22 cellular contexts compared by ENCODE assay signal in genomic region chr2:31534636-31535035, GRCh38. TPM values are rescaled to one million over a fixed set of nuclear protein-coding genes. Genes with fewer than 3 reads are reported as not detected.
DNase-seq lines count a peak whose midpoint lies in the region; ATAC-seq, FAIRE-seq and TF ChIP-seq lines count a peak whose summit lies in the region.
"Had no signal": no experiment of that assay in that cellular context is flagged by ENCODE, and none has a peak within 500 bp of the region (broad histone marks: within the 10 kb centered on the region; RNA-seq: fewer than 3 reads in every experiment).

No MANE protein-coding gene starts in this region.

- H3K9ac ChIP-seq in K562 (ENCODE audit: insufficient read depth in 1 of 2, low read depth in 2 of 2, low read length in 2 of 2) (no peak overlapping the region), keratinocyte (ENCODE audit: control insufficient read depth, extremely low read depth, insufficient read depth, low read length) (no peak overlapping the region)
- H3K9ac ChIP-seq: KMS-11 had no signal

- no peak overlapping the region for H3K4me3 ChIP-seq in K562
- no peak overlapping the region for H3K4me3 ChIP-seq in keratinocyte (ENCODE audit: control insufficient read depth in 2 of 3, extremely low read depth in 1 of 3, insufficient read depth in 2 of 3, low read depth in 1 of 3, low read length in 3 of 3)
- H3K4me3 ChIP-seq: GM12878, GM23338, SJSA1 had no signal

- CTCF ChIA-PET in K562 (lab: Yijun Ruan, JAX; ENCODE audit: low intra/inter-chr PET ratio), result no interaction called here

- TF ChIP-seq CTCF in K562 (IDR thresholded peaks at IDR 0.05 in 2 of 3, conservative IDR thresholded peaks at IDR 0.05 in 1 of 3; ENCODE audit: insufficient read depth in 2 of 3, low read depth in 1 of 3, low read length in 3 of 3), result no peak
- TF ChIP-seq CTCF in keratinocyte (optimal IDR thresholded peaks at IDR 0.05 in 1 of 3, IDR thresholded peaks at IDR 0.05 in 1 of 3, conservative IDR thresholded peaks at IDR 0.05 in 1 of 3; ENCODE audit: extremely low read depth in 1 of 3, insufficient read depth in 2 of 3, low read length in 3 of 3), result no peak

- POLR2A ChIA-PET in K562 (lab: Yijun Ruan, JAX), result no interaction called here

- H3K27me3 ChIP-seq in K562 (ENCODE audit: control insufficient read depth in 2 of 2, insufficient read depth in 2 of 2, low read length in 2 of 2) (no peaks in the 10 kb centered on the region; a peak in 2 of 5 replicates), keratinocyte (ENCODE audit: control insufficient read depth, extremely low read depth, insufficient read depth, low read length) (no peaks in the 10 kb centered on the region)
- H3K27me3 ChIP-seq: SJSA1 had no signal

- DNase-seq in ELR (ENCODE audit: low read depth) (peak; percentile 9), M059J (ENCODE audit: low read depth) (peak; percentile 15), K562 (ENCODE audit: extremely low read depth in 1 of 4, low spot score in 3 of 4) (no peak), keratinocyte (ENCODE audit: low read depth, low spot score) (no peak), cerebellar cortex (ENCODE audit: low spot score) (no peak), NCI-H2227 (lab: John Stamatoyannopoulos, UW; ENCODE audit: unreplicated experiment) (no peak)
- DNase-seq: CD4-positive, alpha-beta memory T cell; COR-L47; GDM1; H9; HFFc6; NCI-H2029; NCI-H526 treated with DMSO at 0.1 percent for 48 hours; OCI-M1; Right ventricle myocardium superior had no signal

- no peak for TF ChIP-seq RAD21 in K562 (CRISPR knock-in tag; conservative IDR thresholded peaks at IDR 0.05 in 1 of 2, IDR thresholded peaks at IDR 0.05 in 1 of 2)

- BruUV-seq in K562 (replicated peaks; lab: Mats Ljungman, UMichigan), result no TSS peak

- intact Hi-C loops in K562 (cut with micrococcal nuclease), result no loop called here

- H2AFZ ChIP-seq in K562 (ENCODE audit: low read depth, low read length), result no peak overlapping the region
- H2AFZ ChIP-seq in keratinocyte (ENCODE audit: control insufficient read depth, low read length), result no peak overlapping the region
- H2AFZ ChIP-seq: GM23338 had no signal

- H3K9me1 ChIP-seq in K562 (ENCODE audit: control insufficient read depth, insufficient read depth, low read length), result no peaks in the 10 kb centered on the region
- no peaks in the 10 kb centered on the region for H3K9me1 ChIP-seq in keratinocyte (ENCODE audit: control insufficient read depth, extremely low read depth, insufficient read depth, low read length)

- ATAC-seq in K562 (no peak), GM21576 (IDR thresholded peaks at IDR 0.05; ENCODE audit: unreplicated experiment) (no peak)
- ATAC-seq: GM12878, GM23338 had no signal

- H3K79me2 ChIP-seq in K562 (ENCODE audit: control insufficient read depth, insufficient read depth, low read length) (no peaks in the 10 kb centered on the region), keratinocyte (ENCODE audit: control insufficient read depth, insufficient read depth, low read length) (no peaks in the 10 kb centered on the region)

- H3K4me2 ChIP-seq in K562 (ENCODE audit: insufficient read depth, low read length) (no peak overlapping the region), keratinocyte (ENCODE audit: control insufficient read depth, extremely low read depth, insufficient read depth, low read depth, low read length) (no peak overlapping the region)
- H3K4me2 ChIP-seq: GM23338, KMS-11 had no signal

- no peak for TF ChIP-seq POLR2A in K562 (conservative IDR thresholded peaks at IDR 0.05)

- H3K4me1 ChIP-seq in K562 (replicated peaks in 1 of 2; ENCODE audit: control insufficient read depth in 2 of 2, insufficient read depth in 2 of 2, low read length in 2 of 2) (no peaks in the 10 kb centered on the region), keratinocyte (ENCODE audit: control insufficient read depth, extremely low read depth, insufficient read depth, low read length) (peaks cover 3% of the 10 kb centered on the region)
- H3K4me1 ChIP-seq: SJSA1 had no signal

- H3K9me3 ChIP-seq in K562 (replicated peaks; ENCODE audit: control insufficient read depth, insufficient read depth, low read depth, low read length) (no peaks in the 10 kb centered on the region), keratinocyte (ENCODE audit: control insufficient read depth, low read depth, low read length) (no peaks in the 10 kb centered on the region)
- H3K9me3 ChIP-seq: SJSA1 had no signal

- in situ Hi-C loops in K562 (cut with MboI), result no loop called here

- TF ChIP-seq EP300 in K562 (IDR thresholded peaks at IDR 0.05; ENCODE audit: low read length), result no peak

- H4K20me1 ChIP-seq in K562 (replicated peaks; ENCODE audit: control insufficient read depth, insufficient read depth, low read length), result no peaks in the 10 kb centered on the region
- no peaks in the 10 kb centered on the region for H4K20me1 ChIP-seq in keratinocyte (ENCODE audit: control insufficient read depth, extremely low read depth, insufficient read depth, low read length)

- FAIRE-seq in K562 (lab: Jason Lieb, UNC) (no peak), keratinocyte (lab: Jason Lieb, UNC) (peak; percentile 67)
- FAIRE-seq: GM12878, RCC 7860 had no signal

- H3K27ac ChIP-seq in K562 (ENCODE audit: extremely low read depth, low read depth, low read length), result no peak overlapping the region
- H3K27ac ChIP-seq in keratinocyte (ENCODE audit: control insufficient read depth, insufficient read depth, low read length), result no peak overlapping the region
- H3K27ac ChIP-seq: KMS-11, SJSA1 had no signal

- 0% methylated on average over 1 of the region's 1 CpG for WGBS in K562 (ENCODE audit: insufficient coverage, low coverage, missing lambda C conversion rate)

- dilution Hi-C loops in keratinocyte (cut with MboI; ENCODE audit: extremely low pct_ligation_motif_present, low sequenced_read_pairs), result no loop called here

- H3K36me3 ChIP-seq in K562 (ENCODE audit: control insufficient read depth, insufficient read depth, low read length), result no peaks in the 10 kb centered on the region
- no peaks in the 10 kb centered on the region for H3K36me3 ChIP-seq in keratinocyte (ENCODE audit: control insufficient read depth in 2 of 2, extremely low read depth in 1 of 2, insufficient read depth in 2 of 2, low read length in 2 of 2)
- H3K36me3 ChIP-seq: SJSA1 had no signal

TF ChIP-seq in K562, 482 proteins besides CTCF, POLR2A, EP300 and RAD21:
- TF ChIP-seq SPI1 (IDR thresholded peaks at IDR 0.05; ENCODE audit: borderline replicate concordance, low read depth, low read length), result 0 out of 2 replicates have a peak, but pooled peaks have one; percentile 46
- TF ChIP-seq PHB (CRISPR knock-in tag; IDR thresholded peaks at IDR 0.05), result no peak
TF ChIP-seq in K562: peak in this region for 1.

RNA-seq across cellular contexts. Expression of gene SRD5A2, which starts 46.1 kb away (rescaled TPM):
- total RNA-seq in M059J (2014; rRNA removed; shearing (Covaris generic)), result not detected in 2 replicates
- total RNA-seq in K562 (2011; cell fraction: chromatin; rRNA removed; ENCODE audit: low replicate concordance), result not detected in 2 replicates
- total RNA-seq in K562 (2011; cell fraction: nucleolus; rRNA removed), result not detected in 2 replicates
- not detected in 2 replicates for total RNA-seq in K562 (2011; cell fraction: nucleoplasm; rRNA removed)
- not detected in 2 replicates for total RNA-seq in K562 (2014; rRNA removed)
- total RNA-seq in K562 (2014; rRNA removed; fragmentation: Illumina TruSeq; extraction: Trizol), result not detected in 2 replicates
- not detected in 2 replicates for total RNA-seq in K562 (2015; rRNA removed; fragmentation: Illumina TruSeq; extraction: Trizol)
- not detected in 2 replicates for total RNA-seq in K562 (2021)
- 0.03 TPM in 1 of 2 replicates, not detected in the other for polyA plus RNA-seq in K562 (2011; rRNA removed)
- not detected in 2 replicates for polyA plus RNA-seq in K562 (2011; cell fraction: cytosol; rRNA removed)
- 0.01 TPM in 1 of 2 replicates, not detected in the other for polyA plus RNA-seq in K562 (2011; cell fraction: nucleus; rRNA removed)
- 0.04 TPM in 1 of 2 replicates, not detected in the other for polyA plus RNA-seq in K562 (2012)
- polyA plus RNA-seq in K562 (2014; fragmentation: Illumina TruSeq; extraction: Trizol), result not detected in 2 replicates
- not detected for polyA plus RNA-seq in K562 (2014; fragmentation: Nextera tagmentation; extraction: Ambion mirVana)
- not detected in 2 replicates for polyA plus RNA-seq in K562 (2014; rRNA removed)
- polyA minus RNA-seq in K562 (2011; rRNA and poly(A)+ RNA removed), result not detected in 2 replicates
- not detected in 2 replicates for polyA minus RNA-seq in K562 (2011; cell fraction: cytosol; rRNA and poly(A)+ RNA removed)
- not detected in 2 replicates for polyA minus RNA-seq in K562 (2011; cell fraction: nucleus; rRNA and poly(A)+ RNA removed)
- polyA plus RNA-seq in keratinocyte, result 0.02 to 0.28 TPM (median 0.04 TPM) in 3 replicates
- polyA plus RNA-seq in keratinocyte (2011; ENCODE audit: low read depth), result 0.20 TPM
- 0.12 and 0.16 TPM in 2 replicates for polyA plus RNA-seq in keratinocyte (2011; cell fraction: cytosol; rRNA removed)
- polyA plus RNA-seq in keratinocyte (2011; cell fraction: nucleus; rRNA removed), result 0.41 and 0.42 TPM in 2 replicates
- polyA plus RNA-seq in keratinocyte (2012; ENCODE audit: low replicate concordance), result 0.02 and 0.44 TPM in 2 replicates
- 0.20 TPM in 1 of 3 replicates, not detected in the others for polyA minus RNA-seq in keratinocyte
- 0.58 TPM for polyA minus RNA-seq in keratinocyte (2011; cell fraction: cytosol; rRNA and poly(A)+ RNA removed)
- polyA minus RNA-seq in keratinocyte (2011; cell fraction: nucleus; rRNA and poly(A)+ RNA removed), result 0.21 and 0.54 TPM in 2 replicates
- total RNA-seq: A673; CD4-positive, alpha-beta memory T cell; GM12878; H9; HFFc6; Right ventricle myocardium superior; SJSA1 had no signal
- polyA plus RNA-seq: CD4-positive, alpha-beta memory T cell had no signal

Comparison
In these comparisons a context has a peak if more than half of its experiments do, and no peak if none do; other contexts are left out.
1. DNase-seq: peak in ELR (single experiment) and M059J (single experiment); none in K562 (0 of 4), keratinocyte (single experiment), cerebellar cortex (single experiment) and NCI-H2227 (single experiment).